In genomic region chr16:3065069-3065741, GRCh38 we compare ENCODE assay signal across 1 cellular context.
TF ChIP-seq lines count a peak whose summit lies in the region.

Gene IL32 (plus strand): TSS chr16:3065640. CDS start chr16:3065812, 172 bp downstream.

TF ChIP-seq in HepG2, 621 proteins besides CTCF, POLR2A, EP300 and RAD21 (continued from another document):
- TF ChIP-seq, protein P1, sequence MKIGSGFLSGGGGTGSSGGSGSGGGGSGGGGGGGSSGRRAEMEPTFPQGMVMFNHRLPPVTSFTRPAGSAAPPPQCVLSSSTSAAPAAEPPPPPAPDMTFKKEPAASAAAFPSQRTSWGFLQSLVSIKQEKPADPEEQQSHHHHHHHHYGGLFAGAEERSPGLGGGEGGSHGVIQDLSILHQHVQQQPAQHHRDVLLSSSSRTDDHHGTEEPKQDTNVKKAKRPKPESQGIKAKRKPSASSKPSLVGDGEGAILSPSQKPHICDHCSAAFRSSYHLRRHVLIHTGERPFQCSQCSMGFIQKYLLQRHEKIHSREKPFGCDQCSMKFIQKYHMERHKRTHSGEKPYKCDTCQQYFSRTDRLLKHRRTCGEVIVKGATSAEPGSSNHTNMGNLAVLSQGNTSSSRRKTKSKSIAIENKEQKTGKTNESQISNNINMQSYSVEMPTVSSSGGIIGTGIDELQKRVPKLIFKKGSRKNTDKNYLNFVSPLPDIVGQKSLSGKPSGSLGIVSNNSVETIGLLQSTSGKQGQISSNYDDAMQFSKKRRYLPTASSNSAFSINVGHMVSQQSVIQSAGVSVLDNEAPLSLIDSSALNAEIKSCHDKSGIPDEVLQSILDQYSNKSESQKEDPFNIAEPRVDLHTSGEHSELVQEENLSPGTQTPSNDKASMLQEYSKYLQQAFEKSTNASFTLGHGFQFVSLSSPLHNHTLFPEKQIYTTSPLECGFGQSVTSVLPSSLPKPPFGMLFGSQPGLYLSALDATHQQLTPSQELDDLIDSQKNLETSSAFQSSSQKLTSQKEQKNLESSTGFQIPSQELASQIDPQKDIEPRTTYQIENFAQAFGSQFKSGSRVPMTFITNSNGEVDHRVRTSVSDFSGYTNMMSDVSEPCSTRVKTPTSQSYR (CRISPR knock-in tag; IDR thresholded peaks at IDR 0.05; ENCODE audit: borderline replicate concordance): peak; percentile 39; the same call in 1 of the 2 replicates
- TF ChIP-seq, protein P2, sequence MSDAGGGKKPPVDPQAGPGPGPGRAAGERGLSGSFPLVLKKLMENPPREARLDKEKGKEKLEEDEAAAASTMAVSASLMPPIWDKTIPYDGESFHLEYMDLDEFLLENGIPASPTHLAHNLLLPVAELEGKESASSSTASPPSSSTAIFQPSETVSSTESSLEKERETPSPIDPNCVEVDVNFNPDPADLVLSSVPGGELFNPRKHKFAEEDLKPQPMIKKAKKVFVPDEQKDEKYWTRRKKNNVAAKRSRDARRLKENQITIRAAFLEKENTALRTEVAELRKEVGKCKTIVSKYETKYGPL (CRISPR knock-in tag; IDR thresholded peaks at IDR 0.05): no peak
- TF ChIP-seq ATF3 (CRISPR knock-in tag; IDR thresholded peaks at IDR 0.05): peak; percentile 96
- no peak for TF ChIP-seq ZFP36 (IDR thresholded peaks at IDR 0.05; ENCODE audit: borderline replicate concordance, low read depth, low read length, partially characterized antibody)
- TF ChIP-seq PHB2 (IDR thresholded peaks at IDR 0.05; ENCODE audit: partially characterized antibody): no peak
- TF ChIP-seq ZBTB10 (CRISPR knock-in tag; IDR thresholded peaks at IDR 0.05; ENCODE audit: borderline replicate concordance): no peak; the same call in 1 of the 2 replicates
- TF ChIP-seq STAG1 (CRISPR knock-in tag; IDR thresholded peaks at IDR 0.05): no peak
- TF ChIP-seq ZNF234 (CRISPR knock-in tag; conservative IDR thresholded peaks at IDR 0.05): no peak
- TF ChIP-seq FOSL1 (CRISPR knock-in tag; IDR thresholded peaks at IDR 0.05; ENCODE audit: borderline replicate concordance): no peak
- TF ChIP-seq KLF9 (CRISPR knock-in tag; IDR thresholded peaks at IDR 0.05; ENCODE audit: low read depth): peak; percentile 79; the same call in 1 of the 2 replicates
- TF ChIP-seq, protein P3, sequence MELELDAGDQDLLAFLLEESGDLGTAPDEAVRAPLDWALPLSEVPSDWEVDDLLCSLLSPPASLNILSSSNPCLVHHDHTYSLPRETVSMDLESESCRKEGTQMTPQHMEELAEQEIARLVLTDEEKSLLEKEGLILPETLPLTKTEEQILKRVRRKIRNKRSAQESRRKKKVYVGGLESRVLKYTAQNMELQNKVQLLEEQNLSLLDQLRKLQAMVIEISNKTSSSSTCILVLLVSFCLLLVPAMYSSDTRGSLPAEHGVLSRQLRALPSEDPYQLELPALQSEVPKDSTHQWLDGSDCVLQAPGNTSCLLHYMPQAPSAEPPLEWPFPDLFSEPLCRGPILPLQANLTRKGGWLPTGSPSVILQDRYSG (CRISPR knock-in tag; IDR thresholded peaks at IDR 0.05): no peak
- no peak for TF ChIP-seq NFIC (IDR thresholded peaks at IDR 0.05; ENCODE audit: low read length)
- TF ChIP-seq ELK4 (CRISPR knock-in tag; IDR thresholded peaks at IDR 0.05; ENCODE audit: borderline replicate concordance): no peak
- no peak for TF ChIP-seq KMT2A (CRISPR knock-in tag; IDR thresholded peaks at IDR 0.05)
- TF ChIP-seq ZSCAN31 (CRISPR knock-in tag; IDR thresholded peaks at IDR 0.05; ENCODE audit: low read depth): no peak; the same call in 1 of the 2 replicates
- TF ChIP-seq NPAS2 (CRISPR knock-in tag; IDR thresholded peaks at IDR 0.05; ENCODE audit: borderline replicate concordance): no peak
- peak; percentile 59 for TF ChIP-seq KAT8 (CRISPR knock-in tag; IDR thresholded peaks at IDR 0.05)
- TF ChIP-seq MAZ (IDR thresholded peaks at IDR 0.05; ENCODE audit: borderline replicate concordance, low read depth, low read length): peak; percentile 38; the same call in 1 of the 2 replicates
- TF ChIP-seq MAZ (CRISPR knock-in tag; IDR thresholded peaks at IDR 0.05; ENCODE audit: low read depth): peak; percentile 75
- TF ChIP-seq PPARG (CRISPR knock-in tag; conservative IDR thresholded peaks at IDR 0.05): no peak
- no peak for TF ChIP-seq TCF12 (IDR thresholded peaks at IDR 0.05)
- 0 out of 2 replicates have a peak, but pooled peaks have one; percentile 16 for TF ChIP-seq TCF12 (CRISPR knock-in tag; IDR thresholded peaks at IDR 0.05)
- TF ChIP-seq SMAD9 (CRISPR knock-in tag; IDR thresholded peaks at IDR 0.05): no peak
- TF ChIP-seq, protein P4, sequence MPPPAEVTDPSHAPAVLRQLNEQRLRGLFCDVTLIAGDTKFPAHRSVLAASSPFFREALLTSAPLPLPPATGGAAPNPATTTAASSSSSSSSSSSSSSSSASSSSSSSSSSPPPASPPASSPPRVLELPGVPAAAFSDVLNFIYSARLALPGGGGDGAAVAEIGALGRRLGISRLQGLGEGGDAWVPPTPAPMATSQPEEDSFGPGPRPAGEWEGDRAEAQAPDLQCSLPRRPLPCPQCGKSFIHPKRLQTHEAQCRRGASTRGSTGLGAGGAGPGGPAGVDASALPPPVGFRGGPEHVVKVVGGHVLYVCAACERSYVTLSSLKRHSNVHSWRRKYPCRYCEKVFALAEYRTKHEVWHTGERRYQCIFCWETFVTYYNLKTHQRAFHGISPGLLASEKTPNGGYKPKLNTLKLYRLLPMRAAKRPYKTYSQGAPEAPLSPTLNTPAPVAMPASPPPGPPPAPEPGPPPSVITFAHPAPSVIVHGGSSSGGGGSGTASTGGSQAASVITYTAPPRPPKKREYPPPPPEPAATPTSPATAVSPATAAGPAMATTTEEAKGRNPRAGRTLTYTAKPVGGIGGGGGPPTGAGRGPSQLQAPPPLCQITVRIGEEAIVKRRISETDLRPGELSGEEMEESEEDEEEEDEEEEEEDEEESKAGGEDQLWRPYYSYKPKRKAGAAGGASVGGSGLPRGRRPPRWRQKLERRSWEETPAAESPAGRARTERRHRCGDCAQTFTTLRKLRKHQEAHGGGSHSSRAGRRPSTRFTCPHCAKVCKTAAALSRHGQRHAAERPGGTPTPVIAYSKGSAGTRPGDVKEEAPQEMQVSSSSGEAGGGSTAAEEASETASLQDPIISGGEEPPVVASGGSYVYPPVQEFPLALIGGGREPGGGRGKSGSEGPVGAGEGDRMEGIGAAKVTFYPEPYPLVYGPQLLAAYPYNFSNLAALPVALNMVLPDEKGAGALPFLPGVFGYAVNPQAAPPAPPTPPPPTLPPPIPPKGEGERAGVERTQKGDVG (CRISPR knock-in tag; IDR thresholded peaks at IDR 0.05; ENCODE audit: borderline replicate concordance): no peak
- 0 out of 2 replicates have a peak, but pooled peaks have one; percentile 3 for TF ChIP-seq SUZ12 (IDR thresholded peaks at IDR 0.05; ENCODE audit: low read depth, low read length)
- no peak for TF ChIP-seq PAX8 (CRISPR knock-in tag; IDR thresholded peaks at IDR 0.05; ENCODE audit: borderline replicate concordance)
- TF ChIP-seq MLXIP (CRISPR knock-in tag; IDR thresholded peaks at IDR 0.05; ENCODE audit: borderline replicate concordance): no peak
- no peak for TF ChIP-seq ZNF441 (CRISPR knock-in tag; IDR thresholded peaks at IDR 0.05; ENCODE audit: borderline replicate concordance)
- TF ChIP-seq NFE2L1 (CRISPR knock-in tag; IDR thresholded peaks at IDR 0.05; ENCODE audit: borderline replicate concordance): no peak
- peak; percentile 16; the same call in 1 of the 2 replicates for TF ChIP-seq ZMYM4 (CRISPR knock-in tag; IDR thresholded peaks at IDR 0.05)
- TF ChIP-seq, protein P5, sequence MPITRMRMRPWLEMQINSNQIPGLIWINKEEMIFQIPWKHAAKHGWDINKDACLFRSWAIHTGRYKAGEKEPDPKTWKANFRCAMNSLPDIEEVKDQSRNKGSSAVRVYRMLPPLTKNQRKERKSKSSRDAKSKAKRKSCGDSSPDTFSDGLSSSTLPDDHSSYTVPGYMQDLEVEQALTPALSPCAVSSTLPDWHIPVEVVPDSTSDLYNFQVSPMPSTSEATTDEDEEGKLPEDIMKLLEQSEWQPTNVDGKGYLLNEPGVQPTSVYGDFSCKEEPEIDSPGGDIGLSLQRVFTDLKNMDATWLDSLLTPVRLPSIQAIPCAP (CRISPR knock-in tag; IDR thresholded peaks at IDR 0.05; ENCODE audit: low read depth): no peak
- peak; percentile 92 for TF ChIP-seq GATAD2A (CRISPR knock-in tag; IDR thresholded peaks at IDR 0.05)
- TF ChIP-seq, protein P6, sequence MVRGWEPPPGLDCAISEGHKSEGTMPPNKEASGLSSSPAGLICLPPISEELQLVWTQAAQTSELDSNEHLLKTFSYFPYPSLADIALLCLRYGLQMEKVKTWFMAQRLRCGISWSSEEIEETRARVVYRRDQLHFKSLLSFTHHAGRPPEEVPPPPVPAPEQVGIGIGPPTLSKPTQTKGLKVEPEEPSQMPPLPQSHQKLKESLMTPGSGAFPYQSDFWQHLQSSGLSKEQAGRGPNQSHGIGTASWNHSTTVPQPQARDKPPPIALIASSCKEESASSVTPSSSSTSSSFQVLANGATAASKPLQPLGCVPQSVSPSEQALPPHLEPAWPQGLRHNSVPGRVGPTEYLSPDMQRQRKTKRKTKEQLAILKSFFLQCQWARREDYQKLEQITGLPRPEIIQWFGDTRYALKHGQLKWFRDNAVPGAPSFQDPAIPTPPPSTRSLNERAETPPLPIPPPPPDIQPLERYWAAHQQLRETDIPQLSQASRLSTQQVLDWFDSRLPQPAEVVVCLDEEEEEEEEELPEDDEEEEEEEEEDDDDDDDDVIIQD (CRISPR knock-in tag; IDR thresholded peaks at IDR 0.05; ENCODE audit: low read depth): no peak; the same call in 1 of the 2 replicates
- peak; percentile 82 for TF ChIP-seq HOXA3 (CRISPR knock-in tag; IDR thresholded peaks at IDR 0.05)
- TF ChIP-seq HES4 (CRISPR knock-in tag; IDR thresholded peaks at IDR 0.05; ENCODE audit: borderline replicate concordance): no peak
- peak; percentile 98 for TF ChIP-seq TFAP4 (IDR thresholded peaks at IDR 0.05; ENCODE audit: borderline replicate concordance, low read depth)
- TF ChIP-seq, protein P7, sequence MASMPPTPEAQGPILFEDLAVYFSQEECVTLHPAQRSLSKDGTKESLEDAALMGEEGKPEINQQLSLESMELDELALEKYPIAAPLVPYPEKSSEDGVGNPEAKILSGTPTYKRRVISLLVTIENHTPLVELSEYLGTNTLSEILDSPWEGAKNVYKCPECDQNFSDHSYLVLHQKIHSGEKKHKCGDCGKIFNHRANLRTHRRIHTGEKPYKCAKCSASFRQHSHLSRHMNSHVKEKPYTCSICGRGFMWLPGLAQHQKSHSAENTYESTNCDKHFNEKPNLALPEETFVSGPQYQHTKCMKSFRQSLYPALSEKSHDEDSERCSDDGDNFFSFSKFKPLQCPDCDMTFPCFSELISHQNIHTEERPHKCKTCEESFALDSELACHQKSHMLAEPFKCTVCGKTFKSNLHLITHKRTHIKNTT (CRISPR knock-in tag; IDR thresholded peaks at IDR 0.05): no peak
- TF ChIP-seq ZNF552 (CRISPR knock-in tag; IDR thresholded peaks at IDR 0.05; ENCODE audit: borderline replicate concordance): no peak
- TF ChIP-seq ZZZ3 (CRISPR knock-in tag; IDR thresholded peaks at IDR 0.05; ENCODE audit: borderline replicate concordance): peak; percentile 22; the same call in 1 of the 2 replicates
TF ChIP-seq in HepG2: peak in this region for 213.
